In genomic region chr17:29883497-29883896, GRCh38 we compare ENCODE assay signal across 21 cellular contexts. TPM values are rescaled to one million over a fixed set of nuclear protein-coding genes. Genes with fewer than 3 reads are reported as not detected.
A peak's percentile ranks its signal among the peaks of the same experiment; 100 is the strongest.
DNase-seq lines count a peak whose midpoint lies in the region; ATAC-seq and TF ChIP-seq lines count a peak whose summit lies in the region.
"Had no signal": no experiment of that assay in that cellular context is flagged by ENCODE, and none has a peak within 500 bp of the region (broad histone marks: within the 10 kb centered on the region; RNA-seq: fewer than 3 reads in every experiment).

No MANE protein-coding gene starts in this region.

- POLR2A ChIA-PET in CD4-positive, alpha-beta memory T cell (lab: Charles Lee; ENCODE audit: partially characterized antibody), result no interaction called here
- POLR2A ChIA-PET in naive thymus-derived CD4-positive, alpha-beta T cell (lab: Charles Lee), result no interaction called here

- no peaks in the 10 kb centered on the region for H3K9me3 ChIP-seq in CD4-positive, alpha-beta memory T cell (ENCODE audit: control insufficient read depth in 1 of 2, low read length in 2 of 2)
- no peaks in the 10 kb centered on the region for H3K9me3 ChIP-seq in GM23248 (ENCODE audit: low read depth)
- no peaks in the 10 kb centered on the region for H3K9me3 ChIP-seq in naive thymus-derived CD4-positive, alpha-beta T cell (ENCODE audit: control insufficient read depth in 2 of 3, low read length in 3 of 3)
- no peaks in the 10 kb centered on the region for H3K9me3 ChIP-seq in body of pancreas
- H3K9me3 ChIP-seq: sigmoid colon had no signal

- in situ Hi-C loops in GM23248 (cut with MboI), result no loop called here

- H3K27ac ChIP-seq in CD4-positive, alpha-beta memory T cell (ENCODE audit: low read depth, low read length), result no peak overlapping the region
- no peak overlapping the region for H3K27ac ChIP-seq in GM23248
- H3K27ac ChIP-seq in naive thymus-derived CD4-positive, alpha-beta T cell (ENCODE audit: low read depth, low read length), result no peak overlapping the region
- H3K27ac ChIP-seq in body of pancreas, result no peak overlapping the region
- H3K27ac ChIP-seq: hepatocyte, HL-60, sigmoid colon had no signal

- H3K9ac ChIP-seq in GM23248, result no peak overlapping the region

- H3F3A ChIP-seq in GM23248 (ENCODE audit: insufficient read depth), result peaks cover 8% of the 10 kb centered on the region; the same call in 1 of the 2 replicates

- peaks cover 17 to 36% (median 23%) of the 10 kb centered on the region in 4 donors for H3K4me1 Mint-ChIP-seq in CD4-positive, alpha-beta memory T cell
- H3K4me1 Mint-ChIP-seq in activated T-helper 1 cell treated with anti-CD3 and anti-CD28 coated beads, Interleukin-12 subunit alpha, Interleukin-12 subunit beta, Interleukin-2, Interleukin-4 antibody, amounts not matched to agents 30 ng/mL and 10 ng/mL and 1 ng/mL, durations not matched to agents 14 hours and 24 hours and 36 hours (ENCODE audit: low read depth), result peaks cover 16% of the 10 kb centered on the region
- H3K4me1 Mint-ChIP-seq in naive thymus-derived CD4-positive, alpha-beta T cell, result peaks cover 13 to 64% (median 39%) of the 10 kb centered on the region in 7 donors

- TF ChIP-seq POLR2A in body of pancreas (IDR thresholded peaks at IDR 0.05), result no peak

- ATAC-seq in naive thymus-derived CD4-positive, alpha-beta T cell, result no peak
- no peak for ATAC-seq in HG03457 (IDR thresholded peaks at IDR 0.05; ENCODE audit: unreplicated experiment)
- ATAC-seq in activated naive CD4-positive, alpha-beta T cell treated with anti-CD3 and anti-CD28 coated beads, Interleukin-2, amount 50 U/mL, for 72 hours, result no peak
- no peak for ATAC-seq in GM21723 (IDR thresholded peaks at IDR 0.05; ENCODE audit: unreplicated experiment)
- no peak for ATAC-seq in body of pancreas
- ATAC-seq: HCT116; stimulated activated naive CD8-positive, alpha-beta T cell treated with anti-CD3 and anti-CD28 coated beads, Interleukin-15, amount 100 ng/mL, for 72 hours had no signal

- peak overlapping the region in 4 of 7 donors; percentile 4 to 54 (median 14) for H3K27ac Mint-ChIP-seq in CD4-positive, alpha-beta memory T cell
- H3K27ac Mint-ChIP-seq in activated T-helper 1 cell treated with anti-CD3 and anti-CD28 coated beads, Interleukin-12 subunit alpha, Interleukin-12 subunit beta, Interleukin-2, Interleukin-4 antibody, amounts not matched to agents 30 ng/mL and 10 ng/mL and 1 ng/mL, durations not matched to agents 14 hours and 24 hours and 36 hours, result peak overlapping the region; percentile 9
- H3K27ac Mint-ChIP-seq in naive thymus-derived CD4-positive, alpha-beta T cell, result peak overlapping the region in 7 of 9 donors; percentile 3 to 74 (median 43)
- H3K27ac Mint-ChIP-seq in activated naive CD4-positive, alpha-beta T cell treated with anti-CD3 and anti-CD28 coated beads, Interleukin-2, amount 50 U/mL, for 72 hours, result peak overlapping the region in 1 of 2 donors; percentile 31
- H3K27ac Mint-ChIP-seq: activated CD4-positive, alpha-beta T cell treated with anti-CD3 and anti-CD28 coated beads, Interleukin-2, amount 10 ng/mL, durations not matched to agents 24 days and 14 days; endodermal cell; type B pancreatic cell had no signal

- CTCF ChIA-PET in CD4-positive, alpha-beta memory T cell (lab: Charles Lee; ENCODE audit: partially characterized antibody), result no interaction called here
- CTCF ChIA-PET in naive thymus-derived CD4-positive, alpha-beta T cell (lab: Charles Lee), result interaction anchor here (0.8 kb wide), 1 partner anchor 96 kb away, joined by 4 read pairs; no protein-coding TSS in a partner anchor

- H3K4me1 ChIP-seq in CD4-positive, alpha-beta memory T cell (ENCODE audit: insufficient read depth, low read length), result peaks cover 11% of the 10 kb centered on the region
- peaks cover 15% of the 10 kb centered on the region for H3K4me1 ChIP-seq in GM23248 (ENCODE audit: insufficient read depth)
- H3K4me1 ChIP-seq in naive thymus-derived CD4-positive, alpha-beta T cell (ENCODE audit: control insufficient read depth in 2 of 2, insufficient read depth in 2 of 2, low read length in 2 of 2), result no peaks in the 10 kb centered on the region
- H3K4me1 ChIP-seq in body of pancreas, result peaks cover 7% of the 10 kb centered on the region
- H3K4me1 ChIP-seq: sigmoid colon had no signal

- peaks cover 89% of the 10 kb centered on the region for H3K79me2 ChIP-seq in GM23248 (ENCODE audit: insufficient read depth)

- TF ChIP-seq CTCF in body of pancreas (IDR thresholded peaks at IDR 0.05), result no peak

- no peaks in the 10 kb centered on the region for H3K27me3 Mint-ChIP-seq in CD4-positive, alpha-beta memory T cell
- H3K27me3 Mint-ChIP-seq in activated T-helper 1 cell treated with anti-CD3 and anti-CD28 coated beads, Interleukin-12 subunit alpha, Interleukin-12 subunit beta, Interleukin-2, Interleukin-4 antibody, amounts not matched to agents 30 ng/mL and 10 ng/mL and 1 ng/mL, durations not matched to agents 14 hours and 24 hours and 36 hours (ENCODE audit: insufficient read depth), result peaks cover 2% of the 10 kb centered on the region
- H3K27me3 Mint-ChIP-seq in naive thymus-derived CD4-positive, alpha-beta T cell, result no peaks in the 10 kb centered on the region
- H3K27me3 Mint-ChIP-seq: activated CD4-positive, alpha-beta T cell treated with anti-CD3 and anti-CD28 coated beads, Interleukin-2, amount 10 ng/mL, durations not matched to agents 24 days and 14 days; naive B cell; stimulated activated naive CD8-positive, alpha-beta T cell treated with anti-CD3 and anti-CD28 coated beads, Interleukin-15, amount 100 ng/mL, for 72 hours; type B pancreatic cell had no signal

- intact Hi-C loops in CD4-positive, alpha-beta memory T cell (cut with micrococcal nuclease), result no loop called here
- intact Hi-C loops in activated T-helper 1 cell treated with anti-CD3 and anti-CD28 coated beads, Interleukin-12 subunit alpha, Interleukin-12 subunit beta, Interleukin-2, Interleukin-4 antibody, amounts not matched to agents 30 ng/mL and 10 ng/mL and 1 ng/mL, durations not matched to agents 14 hours and 24 hours and 36 hours (cut with micrococcal nuclease), result no loop called here
- intact Hi-C loops in naive thymus-derived CD4-positive, alpha-beta T cell (cut with micrococcal nuclease), result no loop called here
- intact Hi-C loops in body of pancreas (cut with DNase I), result no loop called here

- no peak overlapping the region for H2AFZ ChIP-seq in GM23248
- H2AFZ ChIP-seq: hepatocyte had no signal

- DNase-seq in CD4-positive, alpha-beta memory T cell, result no peak
- DNase-seq in GM23248 (peak; percentile 24), body of pancreas (no peak)
- no peak for DNase-seq in activated T-helper 1 cell treated with anti-CD3 and anti-CD28 coated beads, Interleukin-12 subunit alpha, Interleukin-12 subunit beta, Interleukin-2, Interleukin-4 antibody, amounts not matched to agents 30 ng/mL and 10 ng/mL and 1 ng/mL, durations not matched to agents 14 hours and 24 hours and 36 hours (ENCODE audit: low spot score)
- no peak for DNase-seq in naive thymus-derived CD4-positive, alpha-beta T cell
- no peak for DNase-seq in activated naive CD4-positive, alpha-beta T cell treated with anti-CD3 and anti-CD28 coated beads, Interleukin-2, amount 50 U/mL, for 72 hours (ENCODE audit: low spot score in 2 of 2)
- DNase-seq: activated CD4-positive, alpha-beta T cell treated with anti-CD3 and anti-CD28 coated beads, Interleukin-2, amount 10 ng/mL, durations not matched to agents 24 days and 14 days; activated naive CD4-positive, alpha-beta T cell; anterior cingulate cortex; endodermal cell; naive B cell; NCI-H187 treated with DMSO at 0.1 percent for 48 hours; sigmoid colon; stimulated activated CD4-positive, alpha-beta T cell treated with anti-CD3 and anti-CD28 coated beads, Interleukin-1b, Interleukin-23, amount 100 ng/mL, for 48 hours; stimulated activated naive CD8-positive, alpha-beta T cell treated with anti-CD3 and anti-CD28 coated beads, Interleukin-15, amount 100 ng/mL, for 72 hours had no signal

- H3K4me2 ChIP-seq in GM23248 (ENCODE audit: unreplicated experiment), result peak overlapping the region; percentile 3
- H3K4me2 ChIP-seq: hepatocyte had no signal

- H4K20me1 ChIP-seq in GM23248 (ENCODE audit: insufficient read depth), result no peaks in the 10 kb centered on the region

- peaks cover 5 to 7% of the 10 kb centered on the region in 2 donors for H3K36me3 Mint-ChIP-seq in CD4-positive, alpha-beta memory T cell
- peaks cover 7% of the 10 kb centered on the region for H3K36me3 Mint-ChIP-seq in activated T-helper 1 cell treated with anti-CD3 and anti-CD28 coated beads, Interleukin-12 subunit alpha, Interleukin-12 subunit beta, Interleukin-2, Interleukin-4 antibody, amounts not matched to agents 30 ng/mL and 10 ng/mL and 1 ng/mL, durations not matched to agents 14 hours and 24 hours and 36 hours (ENCODE audit: low read depth)
- H3K36me3 Mint-ChIP-seq in naive thymus-derived CD4-positive, alpha-beta T cell, result peaks cover 0 to 9% (median 8%) of the 10 kb centered on the region in 5 donors
- peaks cover 7% of the 10 kb centered on the region in 2 donors for H3K36me3 Mint-ChIP-seq in activated naive CD4-positive, alpha-beta T cell treated with anti-CD3 and anti-CD28 coated beads, Interleukin-2, amount 50 U/mL, for 72 hours

- no peaks in the 10 kb centered on the region for H3K9me3 Mint-ChIP-seq in CD4-positive, alpha-beta memory T cell
- no peaks in the 10 kb centered on the region for H3K9me3 Mint-ChIP-seq in activated T-helper 1 cell treated with anti-CD3 and anti-CD28 coated beads, Interleukin-12 subunit alpha, Interleukin-12 subunit beta, Interleukin-2, Interleukin-4 antibody, amounts not matched to agents 30 ng/mL and 10 ng/mL and 1 ng/mL, durations not matched to agents 14 hours and 24 hours and 36 hours
- H3K9me3 Mint-ChIP-seq in naive thymus-derived CD4-positive, alpha-beta T cell, result no peaks in the 10 kb centered on the region
- no peaks in the 10 kb centered on the region for H3K9me3 Mint-ChIP-seq in activated naive CD4-positive, alpha-beta T cell treated with anti-CD3 and anti-CD28 coated beads, Interleukin-2, amount 50 U/mL, for 72 hours
- H3K9me3 Mint-ChIP-seq: activated CD4-positive, alpha-beta T cell treated with anti-CD3 and anti-CD28 coated beads, Interleukin-2, amount 10 ng/mL, durations not matched to agents 24 days and 14 days; endodermal cell; stimulated activated naive CD8-positive, alpha-beta T cell treated with anti-CD3 and anti-CD28 coated beads, Interleukin-15, amount 100 ng/mL, for 72 hours; type B pancreatic cell had no signal

- H3K36me3 ChIP-seq in CD4-positive, alpha-beta memory T cell (ENCODE audit: insufficient read depth, low read length), result no peaks in the 10 kb centered on the region
- H3K36me3 ChIP-seq in GM23248 (ENCODE audit: low read depth) (no peaks in the 10 kb centered on the region), body of pancreas (replicated peaks in 1 of 2; ENCODE audit: insufficient read depth in 1 of 2, low read depth in 2 of 2) (no peaks in the 10 kb centered on the region)
- H3K36me3 ChIP-seq in naive thymus-derived CD4-positive, alpha-beta T cell (ENCODE audit: control insufficient read depth in 2 of 3, insufficient read depth in 3 of 3, low read length in 3 of 3), result no peaks in the 10 kb centered on the region
- H3K36me3 ChIP-seq: sigmoid colon had no signal

- no peak overlapping the region for H3K4me3 ChIP-seq in CD4-positive, alpha-beta memory T cell (ENCODE audit: low read length in 2 of 2)
- H3K4me3 ChIP-seq in GM23248, result no peak overlapping the region
- H3K4me3 ChIP-seq in naive thymus-derived CD4-positive, alpha-beta T cell (ENCODE audit: low read length), result no peak overlapping the region
- no peak overlapping the region for H3K4me3 ChIP-seq in body of pancreas
- H3K4me3 ChIP-seq: hepatocyte, sigmoid colon had no signal

- no peak overlapping the region for H3K4me3 Mint-ChIP-seq in CD4-positive, alpha-beta memory T cell
- H3K4me3 Mint-ChIP-seq in activated T-helper 1 cell treated with anti-CD3 and anti-CD28 coated beads, Interleukin-12 subunit alpha, Interleukin-12 subunit beta, Interleukin-2, Interleukin-4 antibody, amounts not matched to agents 30 ng/mL and 10 ng/mL and 1 ng/mL, durations not matched to agents 14 hours and 24 hours and 36 hours, result no peak overlapping the region
- peak overlapping the region in 2 of 10 donors; percentile 0 to 14 for H3K4me3 Mint-ChIP-seq in naive thymus-derived CD4-positive, alpha-beta T cell
- H3K4me3 Mint-ChIP-seq: activated CD4-positive, alpha-beta T cell treated with anti-CD3 and anti-CD28 coated beads, Interleukin-2, amount 10 ng/mL, durations not matched to agents 24 days and 14 days; endodermal cell; stimulated activated naive CD8-positive, alpha-beta T cell treated with anti-CD3 and anti-CD28 coated beads, Interleukin-15, amount 100 ng/mL, for 72 hours; type B pancreatic cell had no signal

- H3K27me3 ChIP-seq in CD4-positive, alpha-beta memory T cell (ENCODE audit: insufficient read depth, low read length), result no peaks in the 10 kb centered on the region
- H3K27me3 ChIP-seq in GM23248 (replicated peaks; ENCODE audit: insufficient read depth) (no peaks in the 10 kb centered on the region), body of pancreas (no peaks in the 10 kb centered on the region)
- no peaks in the 10 kb centered on the region for H3K27me3 ChIP-seq in naive thymus-derived CD4-positive, alpha-beta T cell (ENCODE audit: control insufficient read depth in 2 of 2, insufficient read depth in 2 of 2, low read length in 2 of 2)
- H3K27me3 ChIP-seq: hepatocyte, sigmoid colon had no signal

- H3K9me2 ChIP-seq in GM23248 (ENCODE audit: insufficient read depth), result no peaks in the 10 kb centered on the region

RNA-seq across cellular contexts. Expression of gene SSH2, which starts 46.5 kb away (rescaled TPM):
- 10 to 100 TPM; 68.9 to 70.4 TPM for total RNA-seq in CD4-positive, alpha-beta memory T cell
- 10 to 100 TPM; 13.5 to 39.6 TPM for polyA plus RNA-seq in CD4-positive, alpha-beta memory T cell
- 8.3 and 9.7 TPM in 2 replicates for total RNA-seq in GM23248 (2014; rRNA removed; shearing (Covaris generic))
- 16.3 and 18.9 TPM in 2 replicates for polyA plus RNA-seq in GM23248 (2016; fragmentation: Nextera tagmentation; extraction: Ambion mirVana)
- 40.7 and 43.6 TPM in 2 replicates for total RNA-seq in activated T-helper 1 cell treated with anti-CD3 and anti-CD28 coated beads, Interleukin-12 subunit alpha, Interleukin-12 subunit beta, Interleukin-2, Interleukin-4 antibody, amounts not matched to agents 30 ng/mL and 10 ng/mL and 1 ng/mL, durations not matched to agents 14 hours and 24 hours and 36 hours
- total RNA-seq in naive thymus-derived CD4-positive, alpha-beta T cell, result 100 to 1,000 TPM in 2 of 5 experiments, 10 to 100 TPM in 3; 75.8 to 109 (median 78.5) TPM
- polyA plus RNA-seq in naive thymus-derived CD4-positive, alpha-beta T cell, result 10 to 100 TPM; 33.9 to 34.9 TPM
- total RNA-seq in activated naive CD4-positive, alpha-beta T cell treated with anti-CD3 and anti-CD28 coated beads, Interleukin-2, amount 50 U/mL, for 72 hours, result 10 to 100 TPM; 43.6 to 62.2 TPM
- total RNA-seq in body of pancreas, result 1 to 10 TPM; 8.2 to 8.6 TPM

RNA-seq across cellular contexts. Expression of gene EFCAB5, which starts 57.9 kb away (rescaled TPM):
- 1 to 10 TPM; 2.7 to 4.7 TPM for total RNA-seq in CD4-positive, alpha-beta memory T cell
- polyA plus RNA-seq in CD4-positive, alpha-beta memory T cell, result under 1 TPM; 0.39 to 0.71 TPM
- not detected in 2 replicates for total RNA-seq in GM23248 (2014; rRNA removed; shearing (Covaris generic))
- 0.41 and 0.62 TPM in 2 replicates for polyA plus RNA-seq in GM23248 (2016; fragmentation: Nextera tagmentation; extraction: Ambion mirVana)
- 0.60 and 0.78 TPM in 2 replicates for total RNA-seq in activated T-helper 1 cell treated with anti-CD3 and anti-CD28 coated beads, Interleukin-12 subunit alpha, Interleukin-12 subunit beta, Interleukin-2, Interleukin-4 antibody, amounts not matched to agents 30 ng/mL and 10 ng/mL and 1 ng/mL, durations not matched to agents 14 hours and 24 hours and 36 hours
- 1 to 10 TPM in 3 of 5 experiments, under 1 TPM in 2; 0.37 to 2.4 (median 1.1) TPM for total RNA-seq in naive thymus-derived CD4-positive, alpha-beta T cell
- under 1 TPM in 1 of 2 donors, not detected in 1; 0.25 TPM for polyA plus RNA-seq in naive thymus-derived CD4-positive, alpha-beta T cell
- under 1 TPM; 0.18 to 0.84 TPM for total RNA-seq in activated naive CD4-positive, alpha-beta T cell treated with anti-CD3 and anti-CD28 coated beads, Interleukin-2, amount 50 U/mL, for 72 hours
- total RNA-seq in body of pancreas, result under 1 TPM in 1 of 2 donors, not detected in 1; under 0.01 TPM
- total RNA-seq: endodermal cell had no signal
